In genomic region chr2:222776792-222777191, GRCh38 we compare ENCODE assay signal across 2 cellular contexts.
TF ChIP-seq lines count a peak whose summit lies in the region.

No MANE protein-coding gene starts in this region.

TF ChIP-seq in WTC11, 78 proteins besides CTCF, POLR2A, EP300 and RAD21:
- TF ChIP-seq PRDM15 (CRISPR knock-in tag; IDR thresholded peaks at IDR 0.05) (no peak), ZNF671 (CRISPR knock-in tag; IDR thresholded peaks at IDR 0.05) (no peak), E2F1 (CRISPR knock-in tag; IDR thresholded peaks at IDR 0.05) (no peak), FOXJ3 (CRISPR knock-in tag; IDR thresholded peaks at IDR 0.05; ENCODE audit: borderline replicate concordance) (no peak), ZNF263 (CRISPR knock-in tag; IDR thresholded peaks at IDR 0.05; ENCODE audit: low read depth) (no peak), USF1 (CRISPR knock-in tag; IDR thresholded peaks at IDR 0.05) (no peak), ETV6 (CRISPR knock-in tag; IDR thresholded peaks at IDR 0.05) (no peak)

TF ChIP-seq in HepG2, 621 proteins besides CTCF, POLR2A, EP300 and RAD21 (continued from another document):
- TF ChIP-seq YEATS2 (CRISPR knock-in tag; IDR thresholded peaks at IDR 0.05; ENCODE audit: borderline replicate concordance) (0 out of 2 replicates have a peak, but pooled peaks have one; percentile 4), ZMYM3 (CRISPR knock-in tag; IDR thresholded peaks at IDR 0.05) (0 out of 2 replicates have a peak, but pooled peaks have one; percentile 30), NR2F1 (CRISPR knock-in tag; IDR thresholded peaks at IDR 0.05) (0 out of 4 replicates have a peak, but pooled peaks of 1 of the 2 experiments have one; percentile 13), SAP130 (CRISPR knock-in tag; IDR thresholded peaks at IDR 0.05; ENCODE audit: low read depth) (0 out of 2 replicates have a peak, but pooled peaks have one; percentile 3), NAIF1 (CRISPR knock-in tag; IDR thresholded peaks at IDR 0.05; ENCODE audit: borderline replicate concordance) (0 out of 2 replicates have a peak, but pooled peaks have one; percentile 48), ZNF331 (CRISPR knock-in tag; IDR thresholded peaks at IDR 0.05) (0 out of 2 replicates have a peak, but pooled peaks have one; percentile 39), NCOA2 (CRISPR knock-in tag; IDR thresholded peaks at IDR 0.05) (peak; percentile 5; the same call in 1 of the 2 replicates), ZNF205 (CRISPR knock-in tag; IDR thresholded peaks at IDR 0.05) (0 out of 2 replicates have a peak, but pooled peaks have one; percentile 12), GATAD2A (CRISPR knock-in tag; IDR thresholded peaks at IDR 0.05) (peak; percentile 27; the same call in 1 of the 2 replicates), IKZF1 (IDR thresholded peaks at IDR 0.05) (no peak), MED1 (CRISPR knock-in tag; IDR thresholded peaks at IDR 0.05) (peak; percentile 33; the same call in 1 of the 2 replicates), TRIM22 (IDR thresholded peaks at IDR 0.05) (no peak), AHDC1 (CRISPR knock-in tag; IDR thresholded peaks at IDR 0.05; ENCODE audit: borderline replicate concordance) (peak; percentile 11; the same call in 1 of the 2 replicates), ZNF44 (CRISPR knock-in tag; IDR thresholded peaks at IDR 0.05) (no peak), ZBTB7B (CRISPR knock-in tag; IDR thresholded peaks at IDR 0.05) (0 out of 2 replicates have a peak, but pooled peaks have one; percentile 9), SOX13 (IDR thresholded peaks at IDR 0.05) (no peak), SOX13 (CRISPR knock-in tag; conservative IDR thresholded peaks at IDR 0.05 in 1 of 2, IDR thresholded peaks at IDR 0.05 in 1 of 2) (peak in 1 of 2 experiments; percentile 26; a peak in 1 of 4 replicates), ZMAT5 (CRISPR knock-in tag; IDR thresholded peaks at IDR 0.05; ENCODE audit: borderline replicate concordance, low read depth) (no peak), ASH2L (IDR thresholded peaks at IDR 0.05; ENCODE audit: insufficient read length, low read depth, low read length) (peak; percentile 33), SSRP1 (CRISPR knock-in tag; IDR thresholded peaks at IDR 0.05) (no peak), ZNF644 (CRISPR knock-in tag; IDR thresholded peaks at IDR 0.05; ENCODE audit: low read depth) (0 out of 2 replicates have a peak, but pooled peaks have one; percentile 42), ZNF816 (CRISPR knock-in tag; IDR thresholded peaks at IDR 0.05; ENCODE audit: borderline replicate concordance) (peak; percentile 30; the same call in 1 of the 2 replicates), FOXK1 (CRISPR knock-in tag; IDR thresholded peaks at IDR 0.05; ENCODE audit: borderline replicate concordance, low read depth) (no peak), HOMEZ (CRISPR knock-in tag; IDR thresholded peaks at IDR 0.05; ENCODE audit: low read depth) (0 out of 2 replicates have a peak, but pooled peaks have one; percentile 15), ARNT (IDR thresholded peaks at IDR 0.05) (no peak), NR2F6 (IDR thresholded peaks at IDR 0.05) (0 out of 2 replicates have a peak, but pooled peaks have one; percentile 39), NR2F6 (CRISPR knock-in tag; IDR thresholded peaks at IDR 0.05) (0 out of 2 replicates have a peak, but pooled peaks have one; percentile 34), GMEB1 (CRISPR knock-in tag; IDR thresholded peaks at IDR 0.05; ENCODE audit: borderline replicate concordance) (0 out of 2 replicates have a peak, but pooled peaks have one; percentile 34), FOXJ3 (CRISPR knock-in tag; IDR thresholded peaks at IDR 0.05; ENCODE audit: borderline replicate concordance) (peak; percentile 16; the same call in 1 of the 2 replicates), STAT5B (CRISPR knock-in tag; IDR thresholded peaks at IDR 0.05) (0 out of 2 replicates have a peak, but pooled peaks have one; percentile 7), ZNF574 (CRISPR knock-in tag; IDR thresholded peaks at IDR 0.05) (peak; percentile 33; the same call in 1 of the 2 replicates)
